In the genomic region with DNA sequence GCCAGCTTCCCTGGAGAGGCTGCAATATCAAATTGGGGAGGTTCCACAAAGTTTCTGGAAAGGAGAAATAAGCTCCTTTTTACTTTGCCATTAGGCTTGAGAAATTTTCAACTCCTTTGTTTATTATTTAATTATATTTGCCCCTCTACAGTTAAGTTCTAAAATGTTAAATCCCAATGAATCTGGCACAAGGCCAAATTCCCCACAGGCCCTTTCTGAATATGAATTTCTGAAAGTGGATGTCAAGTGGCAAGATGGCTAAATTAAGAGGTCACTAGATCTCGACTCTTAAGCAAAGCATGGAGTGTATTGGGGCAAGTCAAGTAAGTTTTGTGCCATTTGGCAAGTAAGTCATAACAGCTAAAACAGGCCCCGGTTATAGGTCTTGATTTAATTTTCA, we compare ENCODE assay signal across 14 cellular contexts.
DNase-seq lines count a peak whose midpoint lies in the region; ATAC-seq, FAIRE-seq and TF ChIP-seq lines count a peak whose summit lies in the region.
"Had no signal": no experiment of that assay in that cellular context is flagged by ENCODE, and none has a peak within 500 bp of the region (broad histone marks: within the 10 kb centered on the region; RNA-seq: fewer than 3 reads in every experiment).

No MANE protein-coding gene starts in this region.

- H3K9me3 Mint-ChIP-seq in CD8-positive, alpha-beta memory T cell = peaks cover 2 to 21% (median 12%) of the 10 kb centered on the region in 5 donors

- DNase-seq in HepG2 (ENCODE audit: low spot score) (no peak), right lobe of liver (no peak), DMS79 treated with DMSO at 0.1 percent for 48 hours (lab: John Stamatoyannopoulos, UW) (peak; percentile 33), SK-N-MC (ENCODE audit: low read depth, low spot score) (peak; percentile 14), sciatic nerve (ENCODE audit: low spot score) (no peak), left ventricle myocardium superior (no peak)
- no peak for DNase-seq in CD8-positive, alpha-beta memory T cell
- no peak for DNase-seq in activated CD4-positive, alpha-beta T cell treated with anti-CD3 and anti-CD28 coated beads for 4 hours
- DNase-seq: AML-193; C1 segment of cervical spinal cord; CD4-positive, alpha-beta T cell; HCEC 1CT; Karpas-422 had no signal

- no peak for TF ChIP-seq EP300 in HepG2 (IDR thresholded peaks at IDR 0.05; ENCODE audit: low read depth in 2 of 2, low read length in 2 of 2)
- TF ChIP-seq EP300 in HepG2 (CRISPR knock-in tag; IDR thresholded peaks at IDR 0.05; ENCODE audit: borderline replicate concordance) = no peak

- ATAC-seq in HepG2 (no peak), right lobe of liver (no peak), sciatic nerve (peak; percentile 34), left ventricle myocardium superior (no peak)
- ATAC-seq: A549 had no signal

- POLR2A ChIA-PET in HepG2 (lab: Yijun Ruan, JAX) = interaction anchor here (0.7 kb wide), 1 partner anchor 17 kb away, joined by 4 read pairs; no protein-coding TSS in a partner anchor
- POLR2A ChIA-PET in CD8-positive, alpha-beta memory T cell (lab: Charles Lee) = interaction anchor here (0.6 kb wide), 2 partner anchors 42 to 112 kb away, joined by 3 to 4 read pairs; no protein-coding TSS in a partner anchor

- in situ Hi-C loops in HepG2 (cut with HindIII; ENCODE audit: extremely low pct_ligation_motif_present, low pct_unique_long_range_greater_than_20kb) = no loop called here

- TF ChIP-seq POLR2A in HepG2 (IDR thresholded peaks at IDR 0.05; ENCODE audit: insufficient read depth in 1 of 2, low read depth in 2 of 2, low read length in 2 of 2) (no peak), right lobe of liver (IDR thresholded peaks at IDR 0.05) (no peak)

- WGBS in HepG2 (ENCODE audit: low lambda C conversion rate) = 90% methylated on average over 2 of the region's 2 CpGs
- 86% methylated on average over 2 of the region's 2 CpGs for WGBS in right lobe of liver (ENCODE audit: insufficient coverage, low coverage, low lambda C conversion rate, missing lambda C conversion rate)

- H3K4me3 Mint-ChIP-seq in CD8-positive, alpha-beta memory T cell = no peak overlapping the region
- H3K4me3 Mint-ChIP-seq: CD4-positive, alpha-beta T cell had no signal

- H3K4me1 Mint-ChIP-seq in CD8-positive, alpha-beta memory T cell = no peaks in the 10 kb centered on the region

- no peaks in the 10 kb centered on the region for H3K79me2 ChIP-seq in HepG2 (ENCODE audit: insufficient read depth, low read length)

- H3K36me3 ChIP-seq in HepG2 (replicated peaks in 1 of 2; ENCODE audit: control insufficient read depth in 1 of 2, insufficient read depth in 2 of 2, low read length in 2 of 2) (peaks cover 0 to 13% of the 10 kb centered on the region in 2 experiments; a peak in 2 of 5 replicates), right lobe of liver (no peaks in the 10 kb centered on the region), SK-N-MC (ENCODE audit: insufficient read depth, low read length) (no peaks in the 10 kb centered on the region)
- H3K36me3 ChIP-seq in CD8-positive, alpha-beta memory T cell (ENCODE audit: insufficient read depth, low read length) = no peaks in the 10 kb centered on the region

- CTCF ChIA-PET in HepG2 (lab: Yijun Ruan, JAX; ENCODE audit: low intra/inter-chr PET ratio, low total read pairs) = no interaction called here
- CTCF ChIA-PET in CD8-positive, alpha-beta memory T cell (lab: Charles Lee) = no interaction called here

- H3K27ac ChIP-seq in HepG2 (ENCODE audit: extremely low read length, insufficient read depth, low read length) = no peak overlapping the region
- no peak overlapping the region for H3K27ac ChIP-seq in right lobe of liver
- peak overlapping the region; percentile 8; the same call in 1 of the 2 replicates for H3K27ac ChIP-seq in SK-N-MC
- H3K27ac ChIP-seq in CD8-positive, alpha-beta memory T cell (ENCODE audit: low read depth, low read length) = no peak overlapping the region
- H3K27ac ChIP-seq: A549 had no signal

- H4K20me1 ChIP-seq in HepG2 (ENCODE audit: insufficient read depth, low read length) = no peaks in the 10 kb centered on the region

- no peak overlapping the region for H3K4me2 ChIP-seq in HepG2 (ENCODE audit: low read depth, low read length)
- H3K4me2 ChIP-seq: A549 had no signal

- peaks cover 5 to 24% (median 6%) of the 10 kb centered on the region in 3 donors for H3K36me3 Mint-ChIP-seq in CD8-positive, alpha-beta memory T cell

- BruUV-seq in HepG2 (replicated peaks; lab: Mats Ljungman, UMichigan) = no TSS peak

- no peak overlapping the region for H2AFZ ChIP-seq in HepG2 (ENCODE audit: low read length)

- H3K9me3 ChIP-seq in HepG2 (ENCODE audit: low read length) = no peaks in the 10 kb centered on the region
- H3K9me3 ChIP-seq in right lobe of liver = no peaks in the 10 kb centered on the region
- H3K9me3 ChIP-seq in SK-N-MC (ENCODE audit: low read depth, low read length) = no peaks in the 10 kb centered on the region
- no peaks in the 10 kb centered on the region for H3K9me3 ChIP-seq in CD8-positive, alpha-beta memory T cell (ENCODE audit: low read length)
- H3K9me3 ChIP-seq: A549 had no signal

- H3K4me3 ChIP-seq in HepG2 (replicated peaks in 1 of 3; ENCODE audit: insufficient read depth in 1 of 3, low read depth in 2 of 3, low read length in 3 of 3) (no peak overlapping the region), right lobe of liver (no peak overlapping the region), SK-N-MC (peak overlapping the region; percentile 12; the same call in 1 of the 2 replicates)
- H3K4me3 ChIP-seq in CD8-positive, alpha-beta memory T cell (ENCODE audit: low read length) = no peak overlapping the region
- H3K4me3 ChIP-seq: A549 had no signal

- H3K27me3 ChIP-seq in HepG2 (ENCODE audit: control insufficient read depth in 1 of 2, insufficient read depth in 2 of 2, low read length in 2 of 2) (no peaks in the 10 kb centered on the region), right lobe of liver (no peaks in the 10 kb centered on the region)
- H3K27me3 ChIP-seq in CD8-positive, alpha-beta memory T cell (ENCODE audit: insufficient read depth, low read length, poor library complexity, severe bottlenecking) = no peaks in the 10 kb centered on the region

- intact Hi-C loops in HepG2 (cut with micrococcal nuclease; ENCODE audit: unreplicated experiment) = no loop called here
- intact Hi-C loops in right lobe of liver (cut with DNase I) = no loop called here
- intact Hi-C loops in sciatic nerve (cut with DNase I) = no loop called here
- intact Hi-C loops in left ventricle myocardium superior (cut with micrococcal nuclease) = no loop called here

- no peaks in the 10 kb centered on the region for H3K4me1 ChIP-seq in HepG2 (ENCODE audit: insufficient read depth, low read length)
- no peaks in the 10 kb centered on the region for H3K4me1 ChIP-seq in right lobe of liver
- H3K4me1 ChIP-seq in CD8-positive, alpha-beta memory T cell (ENCODE audit: insufficient read depth, low read length) = no peaks in the 10 kb centered on the region

- H3K9ac ChIP-seq in HepG2 (ENCODE audit: insufficient read depth, low read depth, low read length) (no peak overlapping the region), SK-N-MC (ENCODE audit: insufficient read length) (no peak overlapping the region)

- no peak for TF ChIP-seq RAD21 in HepG2 (CRISPR knock-in tag; IDR thresholded peaks at IDR 0.05)

- no peak overlapping the region for H3K27ac Mint-ChIP-seq in CD8-positive, alpha-beta memory T cell
- H3K27ac Mint-ChIP-seq: CD4-positive, alpha-beta T cell had no signal

- no peak for TF ChIP-seq CTCF in HepG2 (CRISPR knock-in tag; IDR thresholded peaks at IDR 0.05)
- no peak for TF ChIP-seq CTCF in right lobe of liver (IDR thresholded peaks at IDR 0.05)

- no peaks in the 10 kb centered on the region for H3K27me3 Mint-ChIP-seq in CD8-positive, alpha-beta memory T cell
- H3K27me3 Mint-ChIP-seq: CD4-positive, alpha-beta T cell had no signal

- FAIRE-seq in HepG2 (lab: Jason Lieb, UNC) = no peak
- FAIRE-seq: A549 had no signal

TF ChIP-seq in HepG2, 621 proteins besides CTCF, POLR2A, EP300 and RAD21:
- no peak for TF ChIP-seq KAT7 (CRISPR knock-in tag; IDR thresholded peaks at IDR 0.05; ENCODE audit: borderline replicate concordance)
- 0 out of 2 replicates have a peak, but pooled peaks have one; percentile 44 for TF ChIP-seq LCORL (IDR thresholded peaks at IDR 0.05)
- TF ChIP-seq LCORL (CRISPR knock-in tag; IDR thresholded peaks at IDR 0.05) = no peak

Comparison
In these comparisons a context has a peak if more than half of its experiments do, and no peak if none do; other contexts are left out.
1. DNase-seq: peak in DMS79 treated with DMSO at 0.1 percent for 48 hours (single experiment) and SK-N-MC (single experiment); none in HepG2 (single experiment), right lobe of liver (0 of 3), sciatic nerve (single experiment), CD8-positive, alpha-beta memory T cell (0 of 5), left ventricle myocardium superior (single experiment) and activated CD4-positive, alpha-beta T cell treated with anti-CD3 and anti-CD28 coated beads for 4 hours (0 of 2).